ENCODE assay signal across 18 cellular contexts in the genomic region with DNA sequence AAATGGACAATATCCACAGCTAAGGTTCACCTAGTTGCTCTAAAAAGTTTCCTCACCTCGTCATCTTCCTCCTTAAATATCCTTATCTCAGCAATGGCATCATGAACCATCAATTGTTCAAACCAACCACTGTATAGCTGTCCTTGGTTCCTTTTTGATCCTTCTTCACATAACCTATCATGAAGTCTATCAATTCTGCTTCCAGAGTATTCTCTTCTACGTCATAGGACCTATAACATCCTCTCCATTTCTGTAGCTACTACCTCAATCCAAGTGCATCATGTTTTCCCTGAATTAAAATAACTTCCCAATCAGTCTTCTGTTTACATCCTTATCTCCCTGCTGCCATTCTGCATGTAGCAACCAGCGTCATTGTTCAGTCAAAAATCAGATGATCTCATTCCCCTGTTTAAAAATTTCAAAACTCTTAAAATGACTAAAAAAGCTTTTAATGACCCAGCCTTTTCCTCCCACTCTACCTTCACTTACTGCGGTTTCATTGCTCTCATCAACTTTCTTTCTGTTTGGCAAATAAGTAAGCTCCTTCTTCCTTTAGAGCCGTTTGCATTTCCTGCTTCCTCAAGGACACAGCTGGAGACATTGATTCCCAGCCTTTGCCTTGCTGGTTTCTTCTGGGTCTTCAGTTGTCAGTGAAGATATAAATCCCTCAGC.
A peak's percentile ranks its signal among the peaks of the same experiment; 100 is the strongest.
DNase-seq lines count a peak whose midpoint lies in the region; ATAC-seq, FAIRE-seq and TF ChIP-seq lines count a peak whose summit lies in the region.
"Had no signal": no experiment of that assay in that cellular context is flagged by ENCODE, and none has a peak within 500 bp of the region (broad histone marks: within the 10 kb centered on the region; RNA-seq: fewer than 3 reads in every experiment).

No MANE protein-coding gene starts in this region.

- no peaks in the 10 kb centered on the region for H3K9me3 ChIP-seq in neuron (ENCODE audit: low read length)
- no peaks in the 10 kb centered on the region for H3K9me3 ChIP-seq in lower lobe of right lung
- no peaks in the 10 kb centered on the region for H3K9me3 ChIP-seq in small intestine (ENCODE audit: control insufficient read depth, low read depth)
- H3K9me3 ChIP-seq: breast epithelium, gastrocnemius medialis, neutrophil, spleen had no signal

- TF ChIP-seq CTCF in lower lobe of right lung (IDR thresholded peaks at IDR 0.05) (no peak), osteocyte (IDR thresholded peaks at IDR 0.05) (no peak)

- FAIRE-seq in small intestine (lab: Jason Lieb, UNC): no peak

- H3K36me3 ChIP-seq in neuron (ENCODE audit: insufficient read depth, low read length): no peaks in the 10 kb centered on the region
- no peaks in the 10 kb centered on the region for H3K36me3 ChIP-seq in lower lobe of right lung
- no peaks in the 10 kb centered on the region for H3K36me3 ChIP-seq in small intestine (ENCODE audit: control insufficient read depth in 2 of 2, insufficient read depth in 2 of 2, low read length in 2 of 2)
- H3K36me3 ChIP-seq: breast epithelium, gastrocnemius medialis, neutrophil, spleen had no signal

- H3K27ac ChIP-seq in lower lobe of right lung (no peak overlapping the region), small intestine (ENCODE audit: low read depth in 1 of 2, low read length in 1 of 2) (no peak overlapping the region)
- H3K27ac ChIP-seq: breast epithelium, C4-2B, gastrocnemius medialis, neutrophil, spleen had no signal

- H3K4me1 Mint-ChIP-seq in activated T-helper 17 cell treated with anti-CD3 and anti-CD28 coated beads, Interleukin-2, amount 50 U/mL, for 72 hours: no peaks in the 10 kb centered on the region
- H3K4me1 Mint-ChIP-seq in osteocyte (ENCODE audit: unreplicated experiment): no peaks in the 10 kb centered on the region
- peaks cover 5% of the 10 kb centered on the region for H3K4me1 Mint-ChIP-seq in activated CD4-positive, alpha-beta T cell treated with anti-CD3 and anti-CD28 coated beads, Interleukin-2, amount 10 ng/mL, durations not matched to agents 24 days and 14 days
- H3K4me1 Mint-ChIP-seq: activated CD4-positive, alpha-beta memory T cell treated with anti-CD3 and anti-CD28 coated beads, Interleukin-2, amount 10 ng/mL, durations not matched to agents 7 days and 5 days had no signal

- no peaks in the 10 kb centered on the region for H3K9me3 Mint-ChIP-seq in activated T-helper 17 cell treated with anti-CD3 and anti-CD28 coated beads, Interleukin-2, amount 50 U/mL, for 72 hours
- no peaks in the 10 kb centered on the region for H3K9me3 Mint-ChIP-seq in osteocyte (ENCODE audit: unreplicated experiment)
- no peaks in the 10 kb centered on the region for H3K9me3 Mint-ChIP-seq in activated CD4-positive, alpha-beta T cell treated with anti-CD3 and anti-CD28 coated beads, Interleukin-2, amount 10 ng/mL, durations not matched to agents 24 days and 14 days
- H3K9me3 Mint-ChIP-seq: activated CD4-positive, alpha-beta memory T cell treated with anti-CD3 and anti-CD28 coated beads, Interleukin-2, amount 10 ng/mL, durations not matched to agents 7 days and 5 days had no signal

- no peak overlapping the region for H3K27ac Mint-ChIP-seq in activated T-helper 17 cell treated with anti-CD3 and anti-CD28 coated beads, Interleukin-2, amount 50 U/mL, for 72 hours
- H3K27ac Mint-ChIP-seq in osteocyte (ENCODE audit: unreplicated experiment): no peak overlapping the region
- H3K27ac Mint-ChIP-seq in activated CD4-positive, alpha-beta T cell treated with anti-CD3 and anti-CD28 coated beads, Interleukin-2, amount 10 ng/mL, durations not matched to agents 24 days and 14 days: no peak overlapping the region
- H3K27ac Mint-ChIP-seq: activated CD4-positive, alpha-beta memory T cell treated with anti-CD3 and anti-CD28 coated beads, Interleukin-2, amount 10 ng/mL, durations not matched to agents 7 days and 5 days had no signal

- no peak overlapping the region for H3K4me3 ChIP-seq in neuron (ENCODE audit: low read length)
- no peak overlapping the region for H3K4me3 ChIP-seq in lower lobe of right lung
- H3K4me3 ChIP-seq in small intestine (ENCODE audit: low read depth in 1 of 2, low read length in 2 of 2): no peak overlapping the region
- H3K4me3 ChIP-seq: breast epithelium, gastrocnemius medialis, spleen had no signal

- H3K27me3 ChIP-seq in neuron (ENCODE audit: insufficient read depth, low read length) (no peaks in the 10 kb centered on the region), lower lobe of right lung (ENCODE audit: low read depth) (no peaks in the 10 kb centered on the region), small intestine (ENCODE audit: control insufficient read depth in 2 of 2, insufficient read depth in 2 of 2, low read length in 2 of 2) (no peaks in the 10 kb centered on the region)
- H3K27me3 ChIP-seq: breast epithelium, gastrocnemius medialis, neutrophil, spleen had no signal

- H3K27me3 Mint-ChIP-seq in activated T-helper 17 cell treated with anti-CD3 and anti-CD28 coated beads, Interleukin-2, amount 50 U/mL, for 72 hours: peaks cover 8% of the 10 kb centered on the region
- no peaks in the 10 kb centered on the region for H3K27me3 Mint-ChIP-seq in osteocyte (ENCODE audit: unreplicated experiment)
- H3K27me3 Mint-ChIP-seq in activated CD4-positive, alpha-beta T cell treated with anti-CD3 and anti-CD28 coated beads, Interleukin-2, amount 10 ng/mL, durations not matched to agents 24 days and 14 days: no peaks in the 10 kb centered on the region

- no peaks in the 10 kb centered on the region for H3K4me1 ChIP-seq in neuron (ENCODE audit: insufficient read depth, low read length)
- no peaks in the 10 kb centered on the region for H3K4me1 ChIP-seq in lower lobe of right lung
- H3K4me1 ChIP-seq in small intestine (ENCODE audit: control insufficient read depth in 2 of 2, insufficient read depth in 1 of 2, low read depth in 1 of 2, low read length in 1 of 2): no peaks in the 10 kb centered on the region
- H3K4me1 ChIP-seq: breast epithelium, gastrocnemius medialis, spleen had no signal

- no peaks in the 10 kb centered on the region for H3K36me3 Mint-ChIP-seq in activated T-helper 17 cell treated with anti-CD3 and anti-CD28 coated beads, Interleukin-2, amount 50 U/mL, for 72 hours (ENCODE audit: low read depth)
- no peaks in the 10 kb centered on the region for H3K36me3 Mint-ChIP-seq in osteocyte (ENCODE audit: unreplicated experiment)
- H3K36me3 Mint-ChIP-seq in activated CD4-positive, alpha-beta T cell treated with anti-CD3 and anti-CD28 coated beads, Interleukin-2, amount 10 ng/mL, durations not matched to agents 24 days and 14 days (ENCODE audit: low read depth): no peaks in the 10 kb centered on the region

- no peak overlapping the region for H3K4me3 Mint-ChIP-seq in activated T-helper 17 cell treated with anti-CD3 and anti-CD28 coated beads, Interleukin-2, amount 50 U/mL, for 72 hours
- H3K4me3 Mint-ChIP-seq in osteocyte (ENCODE audit: unreplicated experiment): no peak overlapping the region
- no peak overlapping the region for H3K4me3 Mint-ChIP-seq in activated CD4-positive, alpha-beta T cell treated with anti-CD3 and anti-CD28 coated beads, Interleukin-2, amount 10 ng/mL, durations not matched to agents 24 days and 14 days
- H3K4me3 Mint-ChIP-seq: activated CD4-positive, alpha-beta memory T cell treated with anti-CD3 and anti-CD28 coated beads, Interleukin-2, amount 10 ng/mL, durations not matched to agents 7 days and 5 days had no signal

- H2AFZ ChIP-seq in neuron (ENCODE audit: low read depth, low read length): peak overlapping the region; percentile 59

- intact Hi-C loops in lower lobe of right lung (cut with DNase I): no loop called here
- intact Hi-C loops in activated CD4-positive, alpha-beta T cell treated with anti-CD3 and anti-CD28 coated beads, Interleukin-2, amount 10 ng/mL, durations not matched to agents 24 days and 14 days (cut with micrococcal nuclease): no loop called here

- ATAC-seq in GM19452 (IDR thresholded peaks at IDR 0.05; ENCODE audit: unreplicated experiment) (peak; percentile 47), HG03097 (IDR thresholded peaks at IDR 0.05; ENCODE audit: low FRiP score, unreplicated experiment) (peak; percentile 58), lower lobe of right lung (no peak)
- ATAC-seq in activated T-helper 17 cell treated with anti-CD3 and anti-CD28 coated beads, Interleukin-2, amount 50 U/mL, for 72 hours (replicated peaks): peak; percentile 21
- ATAC-seq: gastrocnemius medialis, left lobe of liver had no signal

- DNase-seq in lower lobe of right lung (no peak), small intestine (no peak), osteocyte (ENCODE audit: extremely low spot score, unreplicated experiment) (no peak)
- no peak for DNase-seq in activated CD4-positive, alpha-beta T cell treated with anti-CD3 and anti-CD28 coated beads, Interleukin-2, amount 10 ng/mL, durations not matched to agents 24 days and 14 days
- DNase-seq: activated CD4-positive, alpha-beta memory T cell treated with anti-CD3 and anti-CD28 coated beads, Interleukin-2, amount 10 ng/mL, durations not matched to agents 7 days and 5 days; gastrocnemius medialis; NCI-H1417 treated with DMSO at 0.1 percent for 48 hours; Right ventricle myocardium superior; spleen; T1000 had no signal

- WGBS in small intestine, 3 donors: 26 to 43% (median 33%) methylated on average over 5 of the region's 5 CpGs

Comparison
In these comparisons a context has a peak if more than half of its experiments do, and no peak if none do; other contexts are left out.
1. ATAC-seq: peak in GM19452 (single experiment), HG03097 (single experiment) and activated T-helper 17 cell treated with anti-CD3 and anti-CD28 coated beads, Interleukin-2, amount 50 U/mL, for 72 hours (single experiment); none in lower lobe of right lung (0 of 2).